ENCODE assay signal across 8 cellular contexts in genomic region chr14:65412189-65412846, GRCh38.
DNase-seq lines count a peak whose midpoint lies in the region; ATAC-seq lines count a peak whose summit lies in the region.

FUT8 (plus strand) TSS chr14:65412730; CDS start chr14:65561564, 148,834 bp downstream.

- H3K9me3 Mint-ChIP-seq in central memory CD8-positive, alpha-beta T cell: no peaks in the 10 kb centered on the region

- peak within 1 kb of the TSS; percentile 95 for H3K27ac Mint-ChIP-seq in central memory CD8-positive, alpha-beta T cell (ENCODE audit: low read depth)

- peaks cover 18% of the 10 kb centered on the region for H3K36me3 Mint-ChIP-seq in central memory CD8-positive, alpha-beta T cell (ENCODE audit: insufficient read depth)

- H3K4me3 Mint-ChIP-seq in central memory CD8-positive, alpha-beta T cell: peak within 1 kb of the TSS; percentile 92

- no peaks in the 10 kb centered on the region for H3K27me3 Mint-ChIP-seq in central memory CD8-positive, alpha-beta T cell

- peak; percentile 59 for ATAC-seq in GM19043 (IDR thresholded peaks at IDR 0.05; ENCODE audit: low read depth, unreplicated experiment)
- ATAC-seq in HG03354 (IDR thresholded peaks at IDR 0.05; ENCODE audit: poor library complexity, severe bottlenecking, unreplicated experiment): peak; percentile 73
- ATAC-seq in activated CD4-positive, CD25-positive, alpha-beta regulatory T cell treated with anti-CD3 and anti-CD28 coated beads, Interleukin-2, amount 50 U/mL, for 24 hours: peak; percentile 90 to 93
- peak; percentile 90 for ATAC-seq in central memory CD8-positive, alpha-beta T cell (replicated peaks; ENCODE audit: extremely low read depth, poor library complexity, severe bottlenecking)

- H3K4me1 Mint-ChIP-seq in central memory CD8-positive, alpha-beta T cell: peaks cover 31% of the 10 kb centered on the region

- DNase-seq in Ammon's horn (ENCODE audit: low spot score) (peak; percentile 97), NCI-H446 (lab: John Stamatoyannopoulos, UW) (peak; percentile 94 to 97), iris pigment epithelial cell (ENCODE audit: low read depth) (peak; percentile 94)
- DNase-seq in central memory CD8-positive, alpha-beta T cell (ENCODE audit: low spot score in 2 of 2): peak; percentile 84 to 91
- peak; percentile 96 for DNase-seq in stimulated activated CD4-positive, alpha-beta T cell treated with anti-CD3 and anti-CD28 coated beads, Interleukin-12 subunit alpha, Interleukin-12 subunit beta, amount 100 ng/mL, for 4 hours

Comparison
In these comparisons a context has a peak if more than half of its experiments do, and no peak if none do; other contexts are left out.
1. Peak in every context shown above with its lines: DNase-seq and ATAC-seq.